8 cellular contexts compared by ENCODE assay signal in the genomic region with DNA sequence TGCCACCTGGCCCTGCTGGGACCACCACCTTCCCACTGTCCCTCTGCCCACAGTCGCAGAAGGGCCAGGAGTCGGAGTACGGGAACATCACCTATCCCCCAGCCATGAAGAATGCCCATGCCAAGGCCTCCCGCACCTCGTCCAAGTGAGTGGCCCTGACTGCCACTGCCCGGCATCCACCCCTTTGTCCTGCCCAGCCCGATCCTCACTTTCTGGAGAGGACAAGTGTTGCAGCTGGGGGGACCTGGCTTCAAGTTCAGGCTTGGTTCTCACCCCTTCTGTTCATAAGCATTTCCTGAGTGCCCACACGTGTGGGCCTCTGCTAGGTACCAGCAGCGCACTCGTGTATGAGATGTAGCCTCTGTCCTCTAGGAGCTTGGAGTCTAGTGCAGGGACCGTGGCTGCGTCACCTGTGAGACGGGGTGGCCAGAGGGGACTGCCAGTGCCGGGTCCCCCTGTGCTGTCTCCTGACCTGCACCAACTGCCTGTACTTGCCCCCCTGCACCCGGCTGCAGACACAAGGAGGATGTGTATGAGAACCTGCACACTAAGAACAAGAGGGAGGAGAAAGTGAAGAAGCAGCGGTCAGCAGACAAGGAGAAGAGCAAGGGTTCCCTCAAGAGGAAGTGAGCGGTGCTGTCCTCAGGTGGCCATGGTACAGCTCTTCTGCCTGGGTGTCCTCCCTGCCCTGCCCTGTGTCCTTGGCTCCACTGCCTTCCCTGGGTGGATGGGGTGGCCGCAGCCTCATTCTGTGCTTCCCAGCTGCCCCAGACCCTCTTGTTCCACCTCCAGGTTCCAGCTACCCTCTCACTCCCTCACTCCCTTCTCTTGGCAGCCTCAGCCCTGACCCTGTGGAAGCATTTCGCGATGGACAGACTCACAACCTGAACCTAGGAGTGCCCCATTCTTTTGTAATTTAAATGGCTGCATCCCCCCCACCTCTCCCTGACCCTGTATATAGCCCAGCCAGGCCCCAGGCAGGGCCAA. TPM values are rescaled to one million over a fixed set of nuclear protein-coding genes. Genes with fewer than 3 reads are reported as not detected.
DNase-seq lines count a peak whose midpoint lies in the region; ATAC-seq, FAIRE-seq and TF ChIP-seq lines count a peak whose summit lies in the region.

No MANE protein-coding gene starts in this region.

- H3K79me2 ChIP-seq in parathyroid adenoma, result peaks cover 23% of the 10 kb centered on the region

- POLR2A ChIA-PET in A549 (lab: Yijun Ruan, JAX), result interaction anchor here (0.6 to 9.0 kb wide), 8 partner anchors 8 to 976 kb away, joined by 3 to 174 read pairs (median 4); a partner anchor contains a TSS

- FAIRE-seq in A549 (lab: Jason Lieb, UNC), result no peak

- no peaks in the 10 kb centered on the region for H3K9me3 ChIP-seq in A549
- no peaks in the 10 kb centered on the region for H3K9me3 ChIP-seq in parathyroid adenoma (ENCODE audit: control insufficient read depth, low read length)

- 88% methylated on average over 19 of the region's 20 CpGs for WGBS in A549 (ENCODE audit: missing lambda C conversion rate)

- peak overlapping the region; percentile 59 for H3K4me2 ChIP-seq in A549
- H3K4me2 ChIP-seq in parathyroid adenoma (ENCODE audit: low read length), result peak overlapping the region; percentile 82

- H3K27ac ChIP-seq in A549 (peak overlapping the region; percentile 89 to 99), parathyroid adenoma (peak overlapping the region; percentile 98)

- no peaks in the 10 kb centered on the region for H3K36me3 ChIP-seq in parathyroid adenoma (ENCODE audit: control insufficient read depth, insufficient read depth, low read length)

- CTCF ChIA-PET in A549 (lab: Yijun Ruan, JAX), result interaction anchor here (0.9 to 11.2 kb wide), 15 partner anchors 8 to 207 kb away, joined by 3 to 354 read pairs (median 5); a partner anchor contains a TSS

- H2AFZ ChIP-seq in parathyroid adenoma, result no peak overlapping the region

- in situ Hi-C loops in GM13976 (cut with MboI; ENCODE audit: low sequenced_read_pairs, unreplicated experiment), result no loop called here

- TF ChIP-seq POLR2A in A549 (IDR thresholded peaks at IDR 0.05; ENCODE audit: low read length), result no peak

- DNase-seq in A549 (ENCODE audit: low read depth in 1 of 2, low spot score in 1 of 2) (peak in 1 of 2 experiments; percentile 72), GM13976 (ENCODE audit: low spot score) (peak; percentile 68), RKO (ENCODE audit: low spot score) (peak; percentile 56), ecto neural progenitor cell (ENCODE audit: low spot score) (peak; percentile 58), medulla oblongata (ENCODE audit: extremely low spot score) (no peak)

- H3K4me3 ChIP-seq in A549 (no peak overlapping the region), parathyroid adenoma (ENCODE audit: low read depth, low read length) (peak overlapping the region; percentile 99)

- H3K4me1 ChIP-seq in A549, result peaks cover 35% of the 10 kb centered on the region
- peaks cover 32% of the 10 kb centered on the region for H3K4me1 ChIP-seq in parathyroid adenoma

- no peak for TF ChIP-seq EP300 in A549 (IDR thresholded peaks at IDR 0.05)

- ATAC-seq in A549, result peak; percentile 25 to 43; a peak in 4 of 6 replicates
- no peak for ATAC-seq in HG03460 (IDR thresholded peaks at IDR 0.05; ENCODE audit: unreplicated experiment)
- ATAC-seq in HG03097 (IDR thresholded peaks at IDR 0.05; ENCODE audit: low FRiP score, unreplicated experiment), result no peak

- TF ChIP-seq CTCF in A549 (IDR thresholded peaks at IDR 0.05), result no peak; the same call in 2 of the 3 replicates
- peak; percentile 62 for TF ChIP-seq CTCF in GM13976 (IDR thresholded peaks at IDR 0.05; ENCODE audit: borderline replicate concordance, control extremely low read depth, extremely low read depth, insufficient read depth, missing control alignments)
- TF ChIP-seq CTCF in parathyroid adenoma (IDR thresholded peaks at IDR 0.05), result no peak

- H3K27me3 ChIP-seq in parathyroid adenoma (ENCODE audit: control insufficient read depth, insufficient read depth, low read length), result no peaks in the 10 kb centered on the region

- TF ChIP-seq RAD21 in A549 (conservative IDR thresholded peaks at IDR 0.05 in 1 of 2, IDR thresholded peaks at IDR 0.05 in 1 of 2), result peak in 1 of 2 experiments; percentile 59; a peak in 3 of 5 replicates

- H3K9ac ChIP-seq in parathyroid adenoma, result no peak overlapping the region

TF ChIP-seq in A549, 52 proteins besides CTCF, POLR2A, EP300 and RAD21:
- TF ChIP-seq SMC3 (IDR thresholded peaks at IDR 0.05) (0 out of 3 replicates have a peak, but pooled peaks have one; percentile 5), BHLHE40 (IDR thresholded peaks at IDR 0.05; ENCODE audit: low read depth, low read length) (no peak)
- TF ChIP-seq, protein P1, sequence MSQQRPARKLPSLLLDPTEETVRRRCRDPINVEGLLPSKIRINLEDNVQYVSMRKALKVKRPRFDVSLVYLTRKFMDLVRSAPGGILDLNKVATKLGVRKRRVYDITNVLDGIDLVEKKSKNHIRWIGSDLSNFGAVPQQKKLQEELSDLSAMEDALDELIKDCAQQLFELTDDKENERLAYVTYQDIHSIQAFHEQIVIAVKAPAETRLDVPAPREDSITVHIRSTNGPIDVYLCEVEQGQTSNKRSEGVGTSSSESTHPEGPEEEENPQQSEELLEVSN (IDR thresholded peaks at IDR 0.05; ENCODE audit: borderline replicate concordance, low read depth), result no peak

RNA-seq across cellular contexts. Expression of a gene that starts 9.4 kb away (rescaled TPM):
- polyA plus RNA-seq in A549 (2011; rRNA removed), result 18.9 and 29.0 TPM in 2 replicates
- polyA plus RNA-seq in A549 (2012; cell fraction: cytosol; rRNA removed), result 29.3 and 29.7 TPM in 2 replicates
- 53.2 and 54.2 TPM in 2 replicates for polyA plus RNA-seq in A549 (2012; cell fraction: nucleus; rRNA removed)
- 14.2 to 17.1 TPM (median 15.1 TPM) in 3 replicates for polyA plus RNA-seq in A549 (2017; fragmentation: RNase III; extraction: RNeasy Plus Mini Kit Qiagen cat#74134 plus additional on column Dnase treatment)
- 17.7 and 25.4 TPM in 2 replicates for polyA minus RNA-seq in A549 (2011; rRNA and poly(A)+ RNA removed)

RNA-seq across cellular contexts. Expression of a gene that starts 9.9 kb away (rescaled TPM):
- polyA plus RNA-seq in A549 (2011; rRNA removed) (296 and 297 TPM in 2 replicates), A549 (2017; fragmentation: RNase III; extraction: RNeasy Plus Mini Kit Qiagen cat#74134 plus additional on column Dnase treatment) (292 to 313 TPM (median 293 TPM) in 3 replicates)
- polyA plus RNA-seq in A549 (2012; cell fraction: cytosol; rRNA removed), result 618 and 641 TPM in 2 replicates
- 611 and 629 TPM in 2 replicates for polyA plus RNA-seq in A549 (2012; cell fraction: nucleus; rRNA removed)
- 232 and 240 TPM in 2 replicates for polyA minus RNA-seq in A549 (2011; rRNA and poly(A)+ RNA removed)

RNA-seq across cellular contexts. Expression of a gene that starts 10.1 kb away (rescaled TPM):
- polyA plus RNA-seq in A549 (2011; rRNA removed) (92.0 and 96.7 TPM in 2 replicates), A549 (2017; fragmentation: RNase III; extraction: RNeasy Plus Mini Kit Qiagen cat#74134 plus additional on column Dnase treatment) (65.7 to 78.2 TPM (median 67.9 TPM) in 3 replicates)
- 70.5 and 89.3 TPM in 2 replicates for polyA plus RNA-seq in A549 (2012; cell fraction: cytosol; rRNA removed)
- polyA plus RNA-seq in A549 (2012; cell fraction: nucleus; rRNA removed), result 40.5 and 53.4 TPM in 2 replicates
- polyA minus RNA-seq in A549 (2011; rRNA and poly(A)+ RNA removed), result 47.0 and 54.0 TPM in 2 replicates

RNA-seq across cellular contexts. Expression of a gene that starts 16.8 kb away (rescaled TPM):
- polyA plus RNA-seq in A549 (2011; rRNA removed) (466 and 493 TPM in 2 replicates), A549 (2017; fragmentation: RNase III; extraction: RNeasy Plus Mini Kit Qiagen cat#74134 plus additional on column Dnase treatment) (224 to 273 TPM (median 261 TPM) in 3 replicates)
- 958 and 1,062 TPM in 2 replicates for polyA plus RNA-seq in A549 (2012; cell fraction: cytosol; rRNA removed)
- 535 and 597 TPM in 2 replicates for polyA plus RNA-seq in A549 (2012; cell fraction: nucleus; rRNA removed)
- polyA minus RNA-seq in A549 (2011; rRNA and poly(A)+ RNA removed), result 98.2 and 108 TPM in 2 replicates

RNA-seq across cellular contexts. Expression of a gene that starts 17.0 kb away (rescaled TPM):
- not detected in 2 replicates for polyA plus RNA-seq in A549 (2011; rRNA removed)
- polyA plus RNA-seq in A549 (2012; cell fraction: cytosol; rRNA removed), result not detected in 2 replicates
- polyA plus RNA-seq in A549 (2012; cell fraction: nucleus; rRNA removed), result not detected in 2 replicates
- polyA plus RNA-seq in A549 (2017; fragmentation: RNase III; extraction: RNeasy Plus Mini Kit Qiagen cat#74134 plus additional on column Dnase treatment), result not detected in 3 replicates
- polyA minus RNA-seq in A549 (2011; rRNA and poly(A)+ RNA removed), result not detected in 2 replicates

Comparison
In these comparisons a context has a peak if more than half of its experiments do, and no peak if none do; other contexts are left out.
1. ATAC-seq: peak in A549 (2 of 2); none in HG03460 (single experiment) and HG03097 (single experiment).